In genomic region chr19:37865930-37866329, GRCh38 we compare ENCODE assay signal across 22 cellular contexts. TPM values are rescaled to one million over a fixed set of nuclear protein-coding genes. Genes with fewer than 3 reads are reported as not detected.
"Had no signal": no experiment of that assay in that cellular context is flagged by ENCODE, and none has a peak within 500 bp of the region (broad histone marks: within the 10 kb centered on the region; RNA-seq: fewer than 3 reads in every experiment).

No MANE protein-coding gene starts in this region.

RNA-seq across cellular contexts. Expression of gene WDR87, which starts 40.5 kb away (rescaled TPM):
- total RNA-seq: activated CD4-positive, alpha-beta memory T cell treated with anti-CD3 and anti-CD28 coated beads for 36 hours; activated CD4-positive, alpha-beta T cell treated with anti-CD3 and anti-CD28 coated beads for 36 hours; activated CD4-positive, alpha-beta T cell treated with anti-CD3 and anti-CD28 coated beads, Interleukin-2, amount 10 ng/mL, durations not matched to agents 24 days and 14 days; activated CD8-positive, alpha-beta memory T cell treated with anti-CD3 and anti-CD28 coated beads for 36 hours; activated CD8-positive, alpha-beta memory T cell treated with anti-CD3 and anti-CD28 coated beads, Interleukin-2, amount 10 ng/mL, durations not matched to agents 7 days and 5 days; activated CD8-positive, alpha-beta T cell treated with anti-CD3 and anti-CD28 coated beads, Interleukin-2, amount 10 ng/mL, durations not matched to agents 7 days and 5 days; activated naive CD4-positive, alpha-beta T cell treated with anti-CD3 and anti-CD28 coated beads for 36 hours; activated naive CD8-positive, alpha-beta T cell treated with anti-CD3 and anti-CD28 coated beads for 36 hours; activated T-helper 1 cell treated with anti-CD3 and anti-CD28 coated beads, Interleukin-12 subunit alpha, Interleukin-12 subunit beta, Interleukin-2, Interleukin-4 antibody, amounts not matched to agents 30 ng/mL and 10 ng/mL and 1 ng/mL, durations not matched to agents 14 hours and 24 hours and 36 hours; activated T-helper 2 cell treated with anti-CD3 and anti-CD28 coated beads, Interferon-gamma antibody, Interleukin-2, Interleukin-4, amounts not matched to agents 10 μg/mL and 5 μg/mL and 100 μg/mL, durations not matched to agents 14 hours and 24 hours and 36 hours; adrenal gland; aorta; body of pancreas; chondrocyte; dermis blood vessel endothelial cell; endothelial cell of umbilical vein; epithelial cell of proximal tubule; esophagus mucosa; gastrocnemius medialis; heart left ventricle; T-cell; T-helper 2 cell treated with Interferon-gamma antibody and Interleukin-4, amounts not matched to agents 100 ng/mL and 5 ng/mL, for 36 hours had no signal
- polyA plus RNA-seq: aorta, endothelial cell of umbilical vein, heart left ventricle had no signal
